In the genomic region with DNA sequence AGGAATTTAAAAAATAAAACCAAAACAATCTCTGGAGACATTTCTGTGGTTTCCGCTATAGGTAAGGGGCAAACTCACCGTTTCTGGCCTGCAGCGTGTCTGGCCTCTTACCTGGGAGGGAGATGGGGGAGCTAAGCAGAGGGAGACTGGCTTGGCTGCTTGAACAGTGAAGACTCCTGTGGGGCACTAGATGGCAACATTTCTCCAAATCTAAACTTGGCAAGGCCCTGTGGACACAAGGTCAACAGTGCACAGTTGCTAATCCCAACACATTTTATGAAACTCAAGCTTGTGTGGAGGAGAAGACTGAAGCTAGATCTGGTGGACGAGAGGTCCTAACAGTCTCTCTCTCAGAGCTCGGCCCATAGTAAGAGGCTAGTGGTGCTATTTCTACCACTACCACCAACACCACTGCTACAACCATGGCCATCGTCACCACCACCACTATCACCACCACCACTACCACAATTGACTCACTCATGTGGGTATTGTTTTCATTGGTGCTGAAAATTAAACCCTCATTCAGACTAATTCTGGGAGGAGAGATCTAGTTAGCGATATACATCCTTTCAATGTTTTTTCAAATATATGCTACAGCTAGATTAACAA, we compare ENCODE assay signal across 7 cellular contexts. TPM values are rescaled to one million over a fixed set of nuclear protein-coding genes. Genes with fewer than 3 reads are reported as not detected.
DNase-seq lines count a peak whose midpoint lies in the region; ATAC-seq, FAIRE-seq and TF ChIP-seq lines count a peak whose summit lies in the region.

No MANE protein-coding gene starts in this region.

- 2% methylated on average over 7 of the region's 7 CpGs for WGBS in K562 (ENCODE audit: insufficient coverage, low coverage, missing lambda C conversion rate)

- ATAC-seq in K562 (peak; percentile 81), left lobe of liver (peak; percentile 95), GM21717 (IDR thresholded peaks at IDR 0.05; ENCODE audit: unreplicated experiment) (no peak)

- TF ChIP-seq RAD21 in K562 (CRISPR knock-in tag; conservative IDR thresholded peaks at IDR 0.05 in 1 of 2, IDR thresholded peaks at IDR 0.05 in 1 of 2): peak; percentile 20 to 56; a peak in 2 of 4 replicates

- FAIRE-seq in K562 (lab: Jason Lieb, UNC): no peak

- H3K4me1 ChIP-seq in K562 (replicated peaks in 1 of 2; ENCODE audit: control insufficient read depth in 2 of 2, insufficient read depth in 2 of 2, low read length in 2 of 2): no peaks in the 10 kb centered on the region

- H4K20me1 ChIP-seq in K562 (replicated peaks; ENCODE audit: control insufficient read depth, insufficient read depth, low read length): no peaks in the 10 kb centered on the region

- no peak overlapping the region for H3K4me2 ChIP-seq in K562 (ENCODE audit: insufficient read depth, low read length)

- no peak for TF ChIP-seq EP300 in K562 (IDR thresholded peaks at IDR 0.05; ENCODE audit: low read length)

- intact Hi-C loops in K562 (cut with micrococcal nuclease): loop anchor here (1.0 to 5.0 kb wide), 2 partner anchors 107 to 218 kb away; no protein-coding TSS in a partner anchor

- no peaks in the 10 kb centered on the region for H3K79me2 ChIP-seq in K562 (ENCODE audit: control insufficient read depth, insufficient read depth, low read length)

- H3K9me3 ChIP-seq in K562 (replicated peaks; ENCODE audit: control insufficient read depth, insufficient read depth, low read depth, low read length): no peaks in the 10 kb centered on the region

- no peak overlapping the region for H3K9ac ChIP-seq in K562 (ENCODE audit: insufficient read depth in 1 of 2, low read depth in 2 of 2, low read length in 2 of 2)

- TF ChIP-seq CTCF in GM12865 (IDR thresholded peaks at IDR 0.05; ENCODE audit: insufficient read depth, low read depth, low read length, missing control alignments): peak; percentile 8
- peak; percentile 39 to 57 (median 55); a peak in 5 of 6 replicates for TF ChIP-seq CTCF in K562 (IDR thresholded peaks at IDR 0.05 in 2 of 3, conservative IDR thresholded peaks at IDR 0.05 in 1 of 3; ENCODE audit: insufficient read depth in 2 of 3, low read depth in 1 of 3, low read length in 3 of 3)

- no peaks in the 10 kb centered on the region for H3K9me1 ChIP-seq in K562 (ENCODE audit: control insufficient read depth, insufficient read depth, low read length)

- H3K4me3 ChIP-seq in GM12865 (ENCODE audit: low read depth, low read length) (no peak overlapping the region), K562 (no peak overlapping the region)

- no peaks in the 10 kb centered on the region for H3K36me3 ChIP-seq in K562 (ENCODE audit: control insufficient read depth, insufficient read depth, low read length)

- no TSS peak for BruUV-seq in K562 (replicated peaks; lab: Mats Ljungman, UMichigan)

- H3K27ac ChIP-seq in K562 (ENCODE audit: extremely low read depth, low read depth, low read length): no peak overlapping the region

- no peak for TF ChIP-seq POLR2A in K562 (conservative IDR thresholded peaks at IDR 0.05)

- in situ Hi-C loops in K562 (cut with MboI): no loop called here

- H3K27me3 ChIP-seq in K562 (ENCODE audit: control insufficient read depth in 2 of 2, insufficient read depth in 2 of 2, low read length in 2 of 2): peaks cover 10 to 51% of the 10 kb centered on the region in 2 experiments

- peak; percentile 40 for DNase-seq in GM12865 (ENCODE audit: low read depth)
- peak; percentile 89 for DNase-seq in NCI-H1694 treated with DMSO at 0.1 percent for 48 hours (lab: John Stamatoyannopoulos, UW)
- DNase-seq in K562 (ENCODE audit: extremely low read depth in 1 of 4, low spot score in 3 of 4): peak in 2 of 4 experiments; percentile 36 to 47
- peak; percentile 58 for DNase-seq in left lobe of liver (ENCODE audit: low spot score)
- no peak for DNase-seq in GF-D8 (lab: John Stamatoyannopoulos, UW)
- no peak for DNase-seq in NCI-H128 (lab: John Stamatoyannopoulos, UW; ENCODE audit: unreplicated experiment)

- no peak overlapping the region for H2AFZ ChIP-seq in K562 (ENCODE audit: low read depth, low read length)

- CTCF ChIA-PET in K562 (lab: Yijun Ruan, JAX; ENCODE audit: low intra/inter-chr PET ratio): no interaction called here

- POLR2A ChIA-PET in K562 (lab: Yijun Ruan, JAX): interaction anchor here (1.2 kb wide), 1 partner anchor 11 kb away, joined by 3 read pairs; no protein-coding TSS in a partner anchor

TF ChIP-seq in K562, 482 proteins besides CTCF, POLR2A, EP300 and RAD21 (continues in another document):
- TF ChIP-seq ZNF740 (CRISPR knock-in tag; IDR thresholded peaks at IDR 0.05) (no peak), ZNF740 (tag; IDR thresholded peaks at IDR 0.05) (no peak), SMC3 (conservative IDR thresholded peaks at IDR 0.05; ENCODE audit: insufficient read depth, low read depth, low read length) (0 out of 2 replicates have a peak, but pooled peaks have one; percentile 13), RBM17 (IDR thresholded peaks at IDR 0.05; ENCODE audit: borderline replicate concordance, low read depth, low read length) (no peak)
- TF ChIP-seq, protein P1, sequence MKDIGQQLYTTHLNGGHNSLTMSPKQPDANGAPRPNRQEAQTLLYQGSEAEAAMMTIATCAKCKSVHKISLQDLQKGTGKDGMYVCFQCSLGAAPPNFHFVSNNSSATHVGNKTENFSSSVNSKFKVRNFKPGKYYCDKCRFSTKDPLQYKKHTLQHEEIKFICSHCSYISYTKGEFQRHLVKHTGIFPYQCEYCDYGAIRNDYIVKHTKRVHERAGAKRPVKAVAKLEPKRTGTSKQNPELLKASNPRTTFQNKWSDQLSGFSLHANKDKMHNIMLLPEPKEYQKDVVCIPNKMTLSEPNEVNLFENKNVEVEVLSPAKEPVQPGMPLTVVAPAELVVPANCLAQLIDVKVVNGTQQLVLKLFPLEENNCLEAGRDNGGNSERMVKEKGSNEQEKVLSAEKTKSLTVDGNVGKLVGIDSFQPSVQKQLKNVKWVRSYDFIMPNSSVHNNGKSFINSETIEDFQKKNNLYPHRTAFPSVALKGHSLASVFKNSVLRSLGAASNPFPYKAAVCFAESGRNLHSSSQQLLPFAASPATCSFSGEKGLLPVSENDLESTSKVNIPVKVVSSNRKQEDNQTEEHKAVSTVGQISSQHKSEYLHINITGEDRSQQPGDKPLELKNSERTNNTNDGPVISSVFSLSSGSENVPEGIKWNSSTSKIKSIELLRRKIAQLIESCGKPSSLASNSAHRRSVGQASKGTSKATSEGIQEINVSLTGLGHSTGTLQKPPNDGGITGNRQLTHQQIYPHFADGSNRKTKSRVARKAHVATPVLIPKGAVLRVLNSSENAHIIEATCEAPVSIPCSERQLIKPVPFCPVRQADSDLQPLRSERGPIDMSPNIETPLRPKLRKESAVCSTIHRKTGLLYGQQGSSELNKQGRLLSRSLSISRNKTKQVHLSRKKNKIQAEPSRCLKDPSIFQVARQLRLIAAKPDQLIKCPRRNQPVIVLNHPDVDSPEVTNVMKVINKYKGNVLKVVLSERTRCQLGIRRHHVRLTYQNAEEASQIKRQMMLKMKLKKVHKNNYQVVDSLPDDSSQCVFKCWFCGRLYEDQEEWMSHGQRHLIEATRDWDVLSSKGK (CRISPR knock-in tag; IDR thresholded peaks at IDR 0.05): no peak

RNA-seq across cellular contexts. Expression of gene CDHR3, which starts 28.4 kb away (rescaled TPM):
- total RNA-seq in K562 (2011; cell fraction: chromatin; rRNA removed; ENCODE audit: low replicate concordance): 0.56 and 1.1 TPM in 2 replicates
- total RNA-seq in K562 (2011; cell fraction: nucleolus; rRNA removed): 0.50 and 0.79 TPM in 2 replicates
- 1.3 and 2.3 TPM in 2 replicates for total RNA-seq in K562 (2011; cell fraction: nucleoplasm; rRNA removed)
- total RNA-seq in K562 (2014; rRNA removed) (0.09 and 0.37 TPM in 2 replicates), K562 (2014; rRNA removed; fragmentation: Illumina TruSeq; extraction: Trizol) (0.26 and 0.36 TPM in 2 replicates), K562 (2015; rRNA removed; fragmentation: Illumina TruSeq; extraction: Trizol) (0.11 TPM in 1 of 2 replicates, not detected in the other), K562 (2021) (0.34 and 0.66 TPM in 2 replicates), left lobe of liver (7.7 TPM)
- polyA plus RNA-seq in K562 (2011; rRNA removed) (0.15 and 0.33 TPM in 2 replicates), K562 (2014; fragmentation: Illumina TruSeq; extraction: Trizol) (0.10 and 0.18 TPM in 2 replicates), K562 (2014; fragmentation: Nextera tagmentation; extraction: Ambion mirVana) (under 1 TPM in 1 of 2 experiments, not detected in 1; 0.03 TPM), K562 (2014; rRNA removed) (0.19 and 0.30 TPM in 2 replicates)
- polyA plus RNA-seq in K562 (2011; cell fraction: cytosol; rRNA removed): 0.09 and 0.18 TPM in 2 replicates
- polyA plus RNA-seq in K562 (2011; cell fraction: nucleus; rRNA removed): 0.62 and 0.70 TPM in 2 replicates
- 0.28 and 0.44 TPM in 2 replicates for polyA plus RNA-seq in K562 (2012)
- polyA minus RNA-seq in K562 (2011; rRNA and poly(A)+ RNA removed): 0.36 TPM in 1 of 2 replicates, not detected in the other
- not detected in 2 replicates for polyA minus RNA-seq in K562 (2011; cell fraction: cytosol; rRNA and poly(A)+ RNA removed)
- polyA minus RNA-seq in K562 (2011; cell fraction: nucleus; rRNA and poly(A)+ RNA removed): 0.54 and 0.67 TPM in 2 replicates

RNA-seq across cellular contexts. Expression of gene ATXN7L1, which starts 58.3 kb away (rescaled TPM):
- 33.1 and 33.6 TPM in 2 replicates for total RNA-seq in K562 (2011; cell fraction: chromatin; rRNA removed; ENCODE audit: low replicate concordance)
- 14.2 and 19.1 TPM in 2 replicates for total RNA-seq in K562 (2011; cell fraction: nucleolus; rRNA removed)
- 23.5 and 31.5 TPM in 2 replicates for total RNA-seq in K562 (2011; cell fraction: nucleoplasm; rRNA removed)
- total RNA-seq in K562 (2014; rRNA removed): 6.6 and 9.4 TPM in 2 replicates
- total RNA-seq in K562 (2014; rRNA removed; fragmentation: Illumina TruSeq; extraction: Trizol): 10.3 and 11.9 TPM in 2 replicates
- 9.2 and 9.8 TPM in 2 replicates for total RNA-seq in K562 (2015; rRNA removed; fragmentation: Illumina TruSeq; extraction: Trizol)
- 8.9 and 11.2 TPM in 2 replicates for total RNA-seq in K562 (2021)
- 6.2 and 10.7 TPM in 2 replicates for polyA plus RNA-seq in K562 (2011; rRNA removed)
- 2.9 and 5.1 TPM in 2 replicates for polyA plus RNA-seq in K562 (2011; cell fraction: cytosol; rRNA removed)
- 6.9 and 8.4 TPM in 2 replicates for polyA plus RNA-seq in K562 (2011; cell fraction: nucleus; rRNA removed)
- polyA plus RNA-seq in K562 (2012): 5.9 and 9.7 TPM in 2 replicates
- 6.6 and 7.3 TPM in 2 replicates for polyA plus RNA-seq in K562 (2014; fragmentation: Illumina TruSeq; extraction: Trizol)
- 10 to 100 TPM in 1 of 2 experiments, 1 to 10 TPM in 1; 9.5 to 10.7 TPM for polyA plus RNA-seq in K562 (2014; fragmentation: Nextera tagmentation; extraction: Ambion mirVana)
- polyA plus RNA-seq in K562 (2014; rRNA removed): 13.7 and 17.1 TPM in 2 replicates
- polyA minus RNA-seq in K562 (2011; rRNA and poly(A)+ RNA removed): 7.9 and 8.8 TPM in 2 replicates
- 2.0 and 3.5 TPM in 2 replicates for polyA minus RNA-seq in K562 (2011; cell fraction: cytosol; rRNA and poly(A)+ RNA removed)
- 12.4 and 12.9 TPM in 2 replicates for polyA minus RNA-seq in K562 (2011; cell fraction: nucleus; rRNA and poly(A)+ RNA removed)
- 15.5 TPM for total RNA-seq in left lobe of liver

Comparison
In these comparisons a context has a peak if more than half of its experiments do, and no peak if none do; other contexts are left out.
1. DNase-seq: peak in GM12865 (single experiment), NCI-H1694 treated with DMSO at 0.1 percent for 48 hours (single experiment) and left lobe of liver (single experiment); none in GF-D8 (single experiment) and NCI-H128 (single experiment).